ENCODE assay signal across 8 cellular contexts in the genomic region with DNA sequence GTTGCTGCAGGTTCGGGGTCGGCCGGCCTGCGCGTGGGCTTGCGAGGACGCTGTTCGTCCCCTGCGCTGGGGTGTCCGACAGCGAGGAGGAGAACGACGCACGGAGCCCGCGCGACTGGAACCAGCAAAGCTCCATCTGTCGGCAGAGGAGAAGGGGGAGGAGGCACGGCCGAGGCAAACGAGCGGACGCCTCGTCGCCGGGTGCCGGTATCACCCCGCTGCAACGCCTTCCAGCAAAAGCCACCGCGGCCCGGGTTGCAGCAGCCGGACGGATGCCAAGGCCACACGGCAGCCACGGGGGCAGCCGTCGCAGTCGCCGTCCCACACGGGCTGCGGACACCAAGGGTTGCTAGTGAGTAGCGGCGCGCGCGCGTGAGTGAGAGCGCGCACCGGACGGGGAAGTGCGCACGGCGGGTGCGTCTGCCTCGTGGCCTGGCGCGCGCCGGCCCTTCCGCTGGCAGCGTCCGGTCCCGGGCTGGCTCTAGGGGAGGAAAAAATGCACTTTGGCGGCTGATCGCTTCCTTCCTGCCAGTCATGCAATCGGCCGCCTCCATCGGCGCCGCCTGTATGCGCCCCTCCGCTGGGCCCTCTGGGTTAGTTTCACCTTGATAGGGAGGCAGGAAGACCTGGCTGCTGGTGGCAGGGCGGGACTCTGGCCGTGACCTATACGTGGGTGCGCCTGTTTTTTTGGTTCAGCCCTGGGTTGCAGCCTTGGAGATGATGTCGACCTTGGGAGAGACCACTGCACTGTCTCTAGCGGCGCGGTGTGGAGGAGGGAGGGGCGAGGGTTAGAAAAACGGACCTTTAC. TPM values are rescaled to one million over a fixed set of nuclear protein-coding genes. Genes with fewer than 3 reads are reported as not detected.
DNase-seq lines count a peak whose midpoint lies in the region; ATAC-seq and TF ChIP-seq lines count a peak whose summit lies in the region.

No MANE protein-coding gene starts in this region.

- H3K4me2 ChIP-seq in KMS-11 (peak overlapping the region; percentile 86), trophoblast cell (ENCODE audit: low read length) (peak overlapping the region; percentile 100)

- no peak overlapping the region for H2BK12ac ChIP-seq in trophoblast cell (ENCODE audit: low read length)

- DNase-seq in G401 (ENCODE audit: low spot score) (peak; percentile 81), SKM-1 treated with dmso at 0.1 percent for 144 hours (lab: John Stamatoyannopoulos, UW; ENCODE audit: unreplicated experiment) (peak; percentile 71), cardiac muscle cell (ENCODE audit: low read depth in 1 of 2, low spot score in 1 of 2) (peak; percentile 85 to 92), trophoblast cell (peak; percentile 19 to 51), tibial nerve (ENCODE audit: low spot score in 2 of 2) (peak; percentile 70 to 72)
- DNase-seq in activated naive CD8-positive, alpha-beta T cell treated with anti-CD3 and anti-CD28 coated beads, Interleukin-2, amount 50 U/mL, for 16 hours (ENCODE audit: low read depth, low spot score): peak; percentile 41

- H3K14ac ChIP-seq in trophoblast cell (ENCODE audit: low read length): no peak overlapping the region

- peaks cover 19% of the 10 kb centered on the region for H3K79me2 ChIP-seq in KMS-11 (ENCODE audit: insufficient read depth, low read depth)
- no peaks in the 10 kb centered on the region for H3K79me2 ChIP-seq in trophoblast cell (ENCODE audit: control insufficient read depth, insufficient read depth, low read length, poor library complexity)

- no peaks in the 10 kb centered on the region for H3K36me3 ChIP-seq in KMS-11 (ENCODE audit: insufficient read depth)
- H3K36me3 ChIP-seq in cardiac muscle cell: no peaks in the 10 kb centered on the region
- no peaks in the 10 kb centered on the region for H3K36me3 ChIP-seq in trophoblast cell (ENCODE audit: control insufficient read depth in 1 of 2, insufficient read depth in 2 of 2, low read length in 2 of 2)
- no peaks in the 10 kb centered on the region for H3K36me3 ChIP-seq in tibial nerve

- H4K8ac ChIP-seq in trophoblast cell (ENCODE audit: low read depth, low read length): peak overlapping the region; percentile 17

- H3K9me3 ChIP-seq in cardiac muscle cell (ENCODE audit: low read depth) (no peaks in the 10 kb centered on the region), trophoblast cell (ENCODE audit: insufficient read depth, low read depth, low read length) (peaks cover 2% of the 10 kb centered on the region), tibial nerve (no peaks in the 10 kb centered on the region)

- no peak overlapping the region for H3K4me3 ChIP-seq in KMS-11 (IDR thresholded peaks at IDR 0.05; ENCODE audit: insufficient read depth, low read depth, low read length)
- H3K4me3 ChIP-seq in cardiac muscle cell: peak overlapping the region; percentile 94
- peak overlapping the region; percentile 91 for H3K4me3 ChIP-seq in trophoblast cell (ENCODE audit: low read depth, low read length)
- peak overlapping the region; percentile 37 to 91 (median 70) for H3K4me3 ChIP-seq in tibial nerve

- WGBS in trophoblast cell (ENCODE audit: extremely low coverage, insufficient coverage, insufficient read length): no CpG with 5 or more reads among the region's 84 CpGs
- 0 to 2% methylated on average over 34 to 62 of the region's 84 CpGs for WGBS in tibial nerve, 2 donors

- peak; percentile 48 to 72 for TF ChIP-seq POLR2A in tibial nerve (IDR thresholded peaks at IDR 0.05)

- H2BK120ac ChIP-seq in trophoblast cell (ENCODE audit: insufficient read depth, low read length, poor library complexity): no peak overlapping the region

- H3K9ac ChIP-seq in KMS-11 (peak overlapping the region; percentile 82), trophoblast cell (ENCODE audit: low read length) (peak overlapping the region; percentile 14)

- H3K27me3 ChIP-seq in KMS-11 (ENCODE audit: insufficient read depth, low read depth): no peaks in the 10 kb centered on the region
- peaks cover 32% of the 10 kb centered on the region for H3K27me3 ChIP-seq in cardiac muscle cell
- peaks cover 13% of the 10 kb centered on the region for H3K27me3 ChIP-seq in trophoblast cell (ENCODE audit: insufficient read depth, low read length)
- H3K27me3 ChIP-seq in tibial nerve: no peaks in the 10 kb centered on the region

- in situ Hi-C loops in G401 (cut with HindIII; ENCODE audit: low sequenced_read_pairs): no loop called here

- H3K79me1 ChIP-seq in trophoblast cell (ENCODE audit: low read length): no peaks in the 10 kb centered on the region

- H3K27ac ChIP-seq in KMS-11 (peak overlapping the region; percentile 88), cardiac muscle cell (peak overlapping the region; percentile 76), trophoblast cell (ENCODE audit: low read depth, low read length) (no peak overlapping the region), tibial nerve (peak overlapping the region; percentile 82 to 93 (median 90))

- ATAC-seq in GM21737 (IDR thresholded peaks at IDR 0.05; ENCODE audit: unreplicated experiment): peak; percentile 77

- H2AK5ac ChIP-seq in trophoblast cell (ENCODE audit: low read length): no peak overlapping the region

- no peak overlapping the region for H3K4ac ChIP-seq in trophoblast cell (ENCODE audit: low read depth, low read length)

- TF ChIP-seq EP300 in tibial nerve (IDR thresholded peaks at IDR 0.05): peak in 1 of 2 donors; percentile 93

- H4K12ac ChIP-seq in trophoblast cell (ENCODE audit: low read depth, low read length): no peak overlapping the region

- no peak overlapping the region for H3K18ac ChIP-seq in trophoblast cell (ENCODE audit: low read length)

- H2BK5ac ChIP-seq in trophoblast cell (ENCODE audit: low read depth, low read length, poor library complexity): no peak overlapping the region

- H3K23ac ChIP-seq in trophoblast cell (ENCODE audit: low read length): no peak overlapping the region

- H4K20me1 ChIP-seq in KMS-11 (ENCODE audit: insufficient read depth): no peaks in the 10 kb centered on the region

- H4K91ac ChIP-seq in trophoblast cell (ENCODE audit: low read depth, low read length): no peak overlapping the region

- peaks cover 31% of the 10 kb centered on the region for H3K4me1 ChIP-seq in KMS-11 (ENCODE audit: low read depth, poor library complexity, severe bottlenecking)
- H3K4me1 ChIP-seq in cardiac muscle cell (ENCODE audit: low read depth): peaks cover 6% of the 10 kb centered on the region
- H3K4me1 ChIP-seq in trophoblast cell (ENCODE audit: control insufficient read depth in 1 of 2, insufficient read depth in 2 of 2, low read length in 2 of 2): peaks cover 0 to 3% of the 10 kb centered on the region in 2 experiments
- peaks cover 0 to 30% (median 4%) of the 10 kb centered on the region in 4 donors for H3K4me1 ChIP-seq in tibial nerve

- no peak for TF ChIP-seq CTCF in KMS-11 (conservative IDR thresholded peaks at IDR 0.05; ENCODE audit: low read depth, low read length)
- TF ChIP-seq CTCF in cardiac muscle cell (IDR thresholded peaks at IDR 0.05; ENCODE audit: low read depth, low read length): peak; percentile 29
- peak in 3 of 5 experiments; percentile 8 to 31 (median 12) for TF ChIP-seq CTCF in tibial nerve (IDR thresholded peaks at IDR 0.05)

- H2AFZ ChIP-seq in KMS-11 (ENCODE audit: low read depth) (peak overlapping the region; percentile 86), trophoblast cell (ENCODE audit: insufficient read depth, low read length, poor library complexity) (peak overlapping the region; percentile 6)

RNA-seq across cellular contexts. Expression of gene STAMBPL1, which starts 0.4 kb away (rescaled TPM):
- not detected in 2 replicates for total RNA-seq in G401 (2014; rRNA removed; shearing (Covaris generic))
- total RNA-seq in cardiac muscle cell: 36.0 and 38.4 TPM in 2 replicates
- polyA plus RNA-seq in cardiac muscle cell: 3.6 and 7.9 TPM in 2 replicates
- polyA plus RNA-seq in trophoblast cell (2013): 0.03 TPM in 2 replicates
- 10 to 100 TPM; 14.2 to 34.5 (median 25.5) TPM for total RNA-seq in tibial nerve

RNA-seq across cellular contexts. Expression of gene ANKRD22, which starts 28.8 kb away (rescaled TPM):
- total RNA-seq in G401 (2014; rRNA removed; shearing (Covaris generic)): not detected in 2 replicates
- total RNA-seq in cardiac muscle cell (not detected in 2 replicates), tibial nerve (not detected)
- not detected in 2 replicates for polyA plus RNA-seq in cardiac muscle cell
- polyA plus RNA-seq in trophoblast cell (2013): 0.03 and 0.10 TPM in 2 replicates

Comparison
In these comparisons a context has a peak if more than half of its experiments do, and no peak if none do; other contexts are left out.
1. DNase-seq: peak in every context shown above with its lines; median percentile 88 in cardiac muscle cell; 81 in G401; 71 in SKM-1 treated with dmso at 0.1 percent for 144 hours; 71 in tibial nerve; 41 in activated naive CD8-positive, alpha-beta T cell treated with anti-CD3 and anti-CD28 coated beads, Interleukin-2, amount 50 U/mL, for 16 hours; 35 in trophoblast cell.
2. RNA of gene STAMBPL1, which starts 0.4 kb away (total RNA-seq): 36.0 to 38.4 TPM in cardiac muscle cell and 14.2 to 34.5 TPM in tibial nerve; not detected in G401; every median in the first group is over 10 times any median in the second.